In the genomic region with DNA sequence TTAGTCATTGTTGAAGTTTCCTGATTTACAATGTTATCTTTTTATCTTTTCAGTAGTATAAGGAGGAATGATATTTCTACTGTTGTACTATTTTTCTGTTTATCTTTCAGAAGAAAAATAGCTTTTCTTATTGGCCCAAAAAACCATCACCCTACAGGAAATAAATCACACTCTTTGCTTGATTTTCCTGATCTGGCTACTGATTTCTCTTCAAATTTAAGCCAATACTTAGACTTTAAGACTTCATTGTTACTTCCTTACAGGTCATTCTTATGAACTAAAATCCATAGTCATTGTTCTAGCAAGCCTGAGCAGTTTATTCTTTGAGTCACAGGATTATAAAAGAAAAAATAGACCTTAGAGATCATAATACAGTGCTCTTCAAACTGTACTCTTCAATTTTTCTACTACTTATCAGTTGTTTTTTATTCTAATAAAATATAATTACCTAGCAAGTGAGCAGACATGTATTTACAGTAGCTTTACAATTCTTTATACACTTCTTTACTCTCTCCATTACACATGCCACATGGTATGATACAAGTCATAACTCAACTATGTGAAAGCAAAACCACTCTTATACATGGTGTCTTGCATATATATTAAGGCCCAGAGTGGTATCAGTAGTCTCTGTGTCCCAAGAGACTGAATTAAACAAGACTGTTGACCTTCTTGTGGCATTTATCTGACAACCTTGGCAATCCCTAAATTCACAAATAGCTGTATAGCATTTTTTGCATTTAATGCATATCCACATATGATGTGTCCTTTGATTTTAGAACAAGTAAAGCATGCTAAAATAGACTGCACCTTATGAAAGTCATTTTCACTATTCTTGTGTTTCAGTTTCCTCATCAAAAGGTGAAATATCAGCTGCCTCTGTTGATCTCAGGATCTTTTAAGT, we compare ENCODE assay signal across 8 cellular contexts. TPM values are rescaled to one million over a fixed set of nuclear protein-coding genes. Genes with fewer than 3 reads are reported as not detected.
DNase-seq lines count a peak whose midpoint lies in the region; ATAC-seq and TF ChIP-seq lines count a peak whose summit lies in the region.

No MANE protein-coding gene starts in this region.

- DNase-seq in GM13976 (ENCODE audit: low spot score) (peak; percentile 17), GM20000 (ENCODE audit: low spot score) (peak; percentile 28), dedifferentiated amniotic fluid mesenchymal stem cell (ENCODE audit: extremely low spot score) (peak; percentile 50), NCI-H2196 treated with DMSO at 0.1 percent for 48 hours (lab: John Stamatoyannopoulos, UW; ENCODE audit: unreplicated experiment) (no peak), lower leg skin (ENCODE audit: low spot score in 2 of 2) (no peak), T-helper 17 cell (no peak), GM03348 (ENCODE audit: low spot score) (no peak)

- no peaks in the 10 kb centered on the region for H3K27me3 Mint-ChIP-seq in T-helper 17 cell

- TF ChIP-seq CTCF in GM13976 (IDR thresholded peaks at IDR 0.05; ENCODE audit: borderline replicate concordance, control extremely low read depth, extremely low read depth, insufficient read depth, missing control alignments) = no peak
- TF ChIP-seq CTCF in GM20000 (IDR thresholded peaks at IDR 0.05; ENCODE audit: extremely low read depth, missing control alignments) = no peak
- TF ChIP-seq CTCF in lower leg skin (IDR thresholded peaks at IDR 0.05) = no peak

- in situ Hi-C loops in GM13976 (cut with MboI; ENCODE audit: low sequenced_read_pairs, unreplicated experiment) = no loop called here

- H3K36me3 Mint-ChIP-seq in T-helper 17 cell (ENCODE audit: low read depth) = peaks cover 9% of the 10 kb centered on the region

- H3K4me3 Mint-ChIP-seq in T-helper 17 cell = no peak overlapping the region

- no peaks in the 10 kb centered on the region for H3K9me3 ChIP-seq in T-helper 17 cell (ENCODE audit: control insufficient read depth, low read length, poor library complexity, severe bottlenecking)

- ATAC-seq in HG03135 (IDR thresholded peaks at IDR 0.05; ENCODE audit: unreplicated experiment) = peak; percentile 96
- no peak for ATAC-seq in T-helper 17 cell

- TF ChIP-seq POLR2A in lower leg skin (IDR thresholded peaks at IDR 0.05) = no peak

- H3K27ac Mint-ChIP-seq in T-helper 17 cell = no peak overlapping the region

- no peak overlapping the region for H3K4me3 ChIP-seq in lower leg skin (ENCODE audit: low read depth, poor library complexity, severe bottlenecking)

- peaks cover 33% of the 10 kb centered on the region for H3K4me1 Mint-ChIP-seq in T-helper 17 cell

- intact Hi-C loops in lower leg skin (cut with DNase I; ENCODE audit: low total_unique reads) = no loop called here

RNA-seq across cellular contexts. Expression of a gene that starts 47.9 kb away (rescaled TPM):
- total RNA-seq in lower leg skin (10 to 100 TPM; 31.0 to 36.0 (median 32.8) TPM), T-helper 17 cell (10 to 100 TPM; 41.1 to 53.2 TPM)

Comparison
In these comparisons a context has a peak if more than half of its experiments do, and no peak if none do; other contexts are left out.
1. DNase-seq: peak in GM13976 (single experiment), GM20000 (single experiment) and dedifferentiated amniotic fluid mesenchymal stem cell (single experiment); none in NCI-H2196 treated with DMSO at 0.1 percent for 48 hours (single experiment), lower leg skin (0 of 2), T-helper 17 cell (0 of 3) and GM03348 (single experiment).